8 cellular contexts compared by ENCODE assay signal in genomic region chr6:97626586-97627441, GRCh38.
DNase-seq lines count a peak whose midpoint lies in the region; ATAC-seq and TF ChIP-seq lines count a peak whose summit lies in the region.

No MANE protein-coding gene starts in this region.

- peak overlapping the region in 56 of 59 donors; percentile 6 to 90 (median 70) for H3K27ac ChIP-seq in dorsolateral prefrontal cortex

- DNase-seq in ELR (ENCODE audit: low read depth) (peak; percentile 30), NCI-H2227 treated with DMSO at 0.1 percent for 48 hours (lab: John Stamatoyannopoulos, UW) (peak; percentile 60), dorsolateral prefrontal cortex (peak in 1 of 10 donors; percentile 13), sciatic nerve (ENCODE audit: low spot score) (peak; percentile 64), 8988T (no peak)

- peak overlapping the region; percentile 13 to 74 (median 52) for H3K4me3 ChIP-seq in dorsolateral prefrontal cortex

- no peaks in the 10 kb centered on the region for H3K27me3 ChIP-seq in dorsolateral prefrontal cortex

- ATAC-seq in sciatic nerve (peak; percentile 55), HG02610 (IDR thresholded peaks at IDR 0.05; ENCODE audit: unreplicated experiment) (no peak), GM19035 (IDR thresholded peaks at IDR 0.05; ENCODE audit: unreplicated experiment) (no peak)
- ATAC-seq in activated CD4-positive, CD25-positive, alpha-beta regulatory T cell treated with anti-CD3 and anti-CD28 coated beads, Interleukin-2, amount 50 U/mL, for 24 hours = no peak

- no peak for TF ChIP-seq CTCF in dorsolateral prefrontal cortex (IDR thresholded peaks at IDR 0.05 in 54 of 56, conservative IDR thresholded peaks at IDR 0.05 in 2 of 56; ENCODE audit: low read depth in 1 of 56, partially characterized antibody in 56 of 56)

- intact Hi-C loops in dorsolateral prefrontal cortex (cut with DNase I) (loop anchor here in 1 of 2 donors (5.0 kb wide), 1 partner anchor 40 kb away; no protein-coding TSS in a partner anchor), sciatic nerve (cut with DNase I) (no loop called here)
